In the genomic region with DNA sequence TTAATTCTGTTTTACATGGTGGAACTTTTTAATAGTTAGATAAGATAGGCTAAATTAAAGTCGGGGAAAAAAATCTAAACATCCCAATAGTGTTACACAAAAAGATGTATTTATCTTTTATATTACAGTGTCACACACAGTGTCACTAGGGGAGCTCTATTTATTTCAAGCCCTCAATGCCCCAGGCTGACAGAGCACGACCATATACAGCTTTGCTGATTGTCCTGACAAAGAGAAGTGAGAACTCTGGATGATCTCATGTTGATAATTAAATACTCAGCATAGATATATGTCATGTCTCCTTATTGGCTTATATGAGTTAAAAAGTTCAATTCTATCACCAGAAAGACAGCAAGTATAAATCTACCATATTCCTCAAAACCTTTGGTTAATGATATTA, we compare ENCODE assay signal across 16 cellular contexts.
DNase-seq lines count a peak whose midpoint lies in the region; ATAC-seq and TF ChIP-seq lines count a peak whose summit lies in the region.
"Had no signal": no experiment of that assay in that cellular context is flagged by ENCODE, and none has a peak within 500 bp of the region (broad histone marks: within the 10 kb centered on the region; RNA-seq: fewer than 3 reads in every experiment).

No MANE protein-coding gene starts in this region.

- DNase-seq in NCI-H345 (lab: John Stamatoyannopoulos, UW) = peak; percentile 17
- no peak for DNase-seq in NCI-H345 treated with DMSO at 0.1 percent for 48 hours (lab: John Stamatoyannopoulos, UW; ENCODE audit: unreplicated experiment)
- DNase-seq in NCI-H69 (lab: John Stamatoyannopoulos, UW) = peak; percentile 18
- DNase-seq in activated B cell treated with CpG ODN at 0.5 μM for 24 hours = no peak
- no peak for DNase-seq in HuH-7 (ENCODE audit: low spot score)
- no peak for DNase-seq in SHP77 (lab: John Stamatoyannopoulos, UW)
- no peak for DNase-seq in erythroblast (lab: John Stamatoyannopoulos, UW)
- DNase-seq: 8988T; ACHN; C1 segment of cervical spinal cord; Calu3; CD4-positive, alpha-beta T cell; DMS 273 treated with DMSO at 0.1 percent for 48 hours; GOT3; H9 had no signal

- H3K9me3 Mint-ChIP-seq in activated B cell treated with CpG ODN at 0.5 μM for 24 hours = no peaks in the 10 kb centered on the region

- H3K27ac Mint-ChIP-seq in activated B cell treated with CpG ODN at 0.5 μM for 24 hours = no peak overlapping the region
- H3K27ac Mint-ChIP-seq: B cell; CD4-positive, alpha-beta T cell; H9 had no signal

- no peaks in the 10 kb centered on the region for H3K27me3 Mint-ChIP-seq in activated B cell treated with CpG ODN at 0.5 μM for 24 hours
- H3K27me3 Mint-ChIP-seq: B cell; CD4-positive, alpha-beta T cell had no signal

- POLR2A ChIA-PET in activated B cell treated with CpG ODN at 0.5 μM for 24 hours (lab: Charles Lee) = no interaction called here

- no peaks in the 10 kb centered on the region for H3K36me3 Mint-ChIP-seq in activated B cell treated with CpG ODN at 0.5 μM for 24 hours (ENCODE audit: low read depth)

- no peak for TF ChIP-seq CTCF in activated B cell treated with CpG ODN at 0.5 μM for 24 hours (IDR thresholded peaks at IDR 0.05)

- H3K4me3 Mint-ChIP-seq in activated B cell treated with CpG ODN at 0.5 μM for 24 hours = no peak overlapping the region
- H3K4me3 Mint-ChIP-seq: B cell; CD4-positive, alpha-beta T cell; H9 had no signal

- no peak for TF ChIP-seq POLR2A in erythroblast (IDR thresholded peaks at IDR 0.05; ENCODE audit: low read length)

- peak; percentile 21 for ATAC-seq in activated B cell treated with CpG ODN at 0.5 μM for 24 hours (ENCODE audit: low read depth)

- intact Hi-C loops in activated B cell treated with CpG ODN at 0.5 μM for 24 hours (cut with micrococcal nuclease) = no loop called here

- H3K4me1 Mint-ChIP-seq in activated B cell treated with CpG ODN at 0.5 μM for 24 hours = peaks cover 2% of the 10 kb centered on the region
- H3K4me1 Mint-ChIP-seq: B cell had no signal

- CTCF ChIA-PET in activated B cell treated with CpG ODN at 0.5 μM for 24 hours (lab: Charles Lee) = no interaction called here

Comparison
In these comparisons a context has a peak if more than half of its experiments do, and no peak if none do; other contexts are left out.
1. DNase-seq: peak in NCI-H345 (single experiment) and NCI-H69 (single experiment); none in NCI-H345 treated with DMSO at 0.1 percent for 48 hours (single experiment), activated B cell treated with CpG ODN at 0.5 μM for 24 hours (single experiment), HuH-7 (single experiment), SHP77 (0 of 2) and erythroblast (0 of 2).